Comparison of ENCODE assay signal across 8 cellular contexts in the genomic region with DNA sequence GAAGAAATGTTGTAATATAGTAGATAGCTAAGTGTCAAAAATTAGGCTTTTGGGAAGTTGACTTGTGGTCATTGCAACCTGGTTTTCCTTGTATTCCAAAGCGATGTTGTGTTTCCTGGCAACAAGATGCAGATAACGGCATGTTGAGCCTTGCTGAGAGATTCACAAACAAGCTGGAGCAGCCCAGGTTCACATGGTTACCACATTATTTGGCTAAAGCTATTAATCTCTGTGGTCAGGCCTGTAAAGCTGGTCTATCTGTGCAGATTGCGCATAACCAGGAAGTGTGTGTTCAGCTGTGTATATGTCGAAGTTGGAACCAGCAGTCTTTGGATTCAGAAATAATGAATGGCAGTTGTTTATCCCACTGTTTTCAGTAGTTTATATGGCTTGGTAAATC. TPM values are rescaled to one million over a fixed set of nuclear protein-coding genes. Genes with fewer than 3 reads are reported as not detected.
A peak's percentile ranks its signal among the peaks of the same experiment; 100 is the strongest.
DNase-seq lines count a peak whose midpoint lies in the region; TF ChIP-seq lines count a peak whose summit lies in the region.

No MANE protein-coding gene starts in this region.

- H3K27ac Mint-ChIP-seq in activated CD4-positive, alpha-beta T cell treated with anti-CD3 and anti-CD28 coated beads, Interleukin-2, amount 10 ng/mL, durations not matched to agents 7 days and 5 days, result peak overlapping the region; percentile 31

- 54% methylated on average over 4 of the region's 4 CpGs for WGBS in SK-N-SH (ENCODE audit: low lambda C conversion rate)

- TF ChIP-seq RAD21 in SK-N-SH (IDR thresholded peaks at IDR 0.05; ENCODE audit: low read length), result no peak

- peaks cover 4% of the 10 kb centered on the region for H3F3A ChIP-seq in SK-N-SH (replicated peaks; ENCODE audit: insufficient read depth)

- H3K36me3 ChIP-seq in SK-N-SH (replicated peaks in 1 of 2; ENCODE audit: control insufficient read depth in 1 of 2, insufficient read depth in 2 of 2, low read length in 1 of 2), result peaks cover 40 to 46% of the 10 kb centered on the region in 2 experiments
- no peaks in the 10 kb centered on the region for H3K36me3 ChIP-seq in rectal smooth muscle tissue (ENCODE audit: control insufficient read depth, insufficient read depth, low read length)

- H3K4me3 ChIP-seq in LNCaP clone FGC (ENCODE audit: low read depth, low read length) (no peak overlapping the region), SK-N-SH (ENCODE audit: low read depth in 2 of 2, low read length in 1 of 2) (no peak overlapping the region), rectal smooth muscle tissue (ENCODE audit: low read length) (no peak overlapping the region)

- no peaks in the 10 kb centered on the region for H3K9me3 ChIP-seq in SK-N-SH

- H3K9ac ChIP-seq in SK-N-SH, result no peak overlapping the region
- no peak overlapping the region for H3K9ac ChIP-seq in rectal smooth muscle tissue (ENCODE audit: low read length)

- peaks cover 19 to 50% of the 10 kb centered on the region in 2 experiments; a peak in 3 of 4 replicates for H3K4me1 ChIP-seq in SK-N-SH (ENCODE audit: control insufficient read depth in 1 of 2, insufficient read depth in 2 of 2, low read depth in 1 of 2, low read length in 1 of 2)
- peaks cover 37% of the 10 kb centered on the region for H3K4me1 ChIP-seq in rectal smooth muscle tissue (ENCODE audit: control insufficient read depth, insufficient read depth, low read length)

- H3K27me3 ChIP-seq in SK-N-SH (ENCODE audit: insufficient read depth) (no peaks in the 10 kb centered on the region), rectal smooth muscle tissue (ENCODE audit: control insufficient read depth, insufficient read depth, low read length) (no peaks in the 10 kb centered on the region)

- H3K4me2 ChIP-seq in SK-N-SH, result peak overlapping the region; percentile 9

- TF ChIP-seq CTCF in LNCaP clone FGC (IDR thresholded peaks at IDR 0.05; ENCODE audit: control insufficient read depth, extremely low read depth, insufficient read depth) (no peak), SK-N-SH (IDR thresholded peaks at IDR 0.05) (no peak)

- H3K9me2 ChIP-seq in SK-N-SH, result no peaks in the 10 kb centered on the region

- H3K27ac ChIP-seq in SK-N-SH (ENCODE audit: low read depth in 2 of 2, low read length in 1 of 2) (peak overlapping the region in 1 of 2 experiments; percentile 53; a peak in 2 of 4 replicates), rectal smooth muscle tissue (ENCODE audit: low read depth, low read length) (peak overlapping the region; percentile 11)

- peaks cover 100% of the 10 kb centered on the region for H3K79me2 ChIP-seq in SK-N-SH (ENCODE audit: insufficient read depth)

- peaks cover 42% of the 10 kb centered on the region for H4K20me1 ChIP-seq in SK-N-SH (ENCODE audit: insufficient read depth)

- CTCF ChIA-PET in activated CD4-positive, alpha-beta T cell treated with anti-CD3 and anti-CD28 coated beads, Interleukin-2, amount 10 ng/mL, durations not matched to agents 7 days and 5 days (lab: Charles Lee), result no interaction called here
- CTCF ChIA-PET in SK-N-SH (lab: Yijun Ruan, JAX), result interaction anchor here (1.0 to 1.3 kb wide), 3 partner anchors 8 to 43 kb away, joined by 3 to 4 read pairs (median 3); no protein-coding TSS in a partner anchor

- TF ChIP-seq EP300 in SK-N-SH (IDR thresholded peaks at IDR 0.05; ENCODE audit: borderline replicate concordance in 1 of 2, low read depth in 1 of 2, low read length in 1 of 2), result no peak

- H3K36me3 Mint-ChIP-seq in activated CD4-positive, alpha-beta T cell treated with anti-CD3 and anti-CD28 coated beads, Interleukin-2, amount 10 ng/mL, durations not matched to agents 7 days and 5 days (ENCODE audit: low read depth), result peaks cover 80% of the 10 kb centered on the region

- no peak for DNase-seq in activated CD4-positive, alpha-beta T cell treated with anti-CD3 and anti-CD28 coated beads, Interleukin-2, amount 10 ng/mL, durations not matched to agents 7 days and 5 days
- DNase-seq in activated CD4-positive, alpha-beta T cell treated with anti-CD3 and anti-CD28 coated beads for 48 hours, result no peak
- peak; percentile 52 for DNase-seq in H4 (ENCODE audit: low spot score)
- peak; percentile 100 for DNase-seq in LNCaP clone FGC (ENCODE audit: low read depth)
- DNase-seq in SK-N-SH, result peak; percentile 55
- DNase-seq in fibroblast of the conjunctiva (ENCODE audit: low read depth), result peak; percentile 86
- DNase-seq in kidney glomerular epithelial cell (lab: John Stamatoyannopoulos, UW), result no peak

- H3K4me1 Mint-ChIP-seq in activated CD4-positive, alpha-beta T cell treated with anti-CD3 and anti-CD28 coated beads, Interleukin-2, amount 10 ng/mL, durations not matched to agents 7 days and 5 days, result peaks cover 86% of the 10 kb centered on the region

- no peak overlapping the region for H2AFZ ChIP-seq in SK-N-SH (ENCODE audit: low read depth)

- POLR2A ChIA-PET in activated CD4-positive, alpha-beta T cell treated with anti-CD3 and anti-CD28 coated beads, Interleukin-2, amount 10 ng/mL, durations not matched to agents 7 days and 5 days (lab: Charles Lee), result interaction anchor here (0.7 kb wide), 1 partner anchor 421 kb away, joined by 3 read pairs; no protein-coding TSS in a partner anchor
- POLR2A ChIA-PET in SK-N-SH (lab: Yijun Ruan, JAX), result interaction anchor here (1.3 kb wide), 1 partner anchor 408 kb away, joined by 3 read pairs; no protein-coding TSS in a partner anchor

- H3K27me3 Mint-ChIP-seq in activated CD4-positive, alpha-beta T cell treated with anti-CD3 and anti-CD28 coated beads, Interleukin-2, amount 10 ng/mL, durations not matched to agents 7 days and 5 days, result no peaks in the 10 kb centered on the region

- H3K4me3 Mint-ChIP-seq in activated CD4-positive, alpha-beta T cell treated with anti-CD3 and anti-CD28 coated beads, Interleukin-2, amount 10 ng/mL, durations not matched to agents 7 days and 5 days, result peak overlapping the region; percentile 34

- no peaks in the 10 kb centered on the region for H3K9me3 Mint-ChIP-seq in activated CD4-positive, alpha-beta T cell treated with anti-CD3 and anti-CD28 coated beads, Interleukin-2, amount 10 ng/mL, durations not matched to agents 7 days and 5 days

TF ChIP-seq in SK-N-SH, 30 proteins besides CTCF, POLR2A, EP300 and RAD21:
- TF ChIP-seq MXI1 (IDR thresholded peaks at IDR 0.05; ENCODE audit: low read depth, low read length) (peak; percentile 40; the same call in 1 of the 2 replicates), ELF1 (IDR thresholded peaks at IDR 0.05) (peak; percentile 56; the same call in 1 of the 2 replicates), GABPA (IDR thresholded peaks at IDR 0.05; ENCODE audit: low read depth) (no peak), PBX3 (IDR thresholded peaks at IDR 0.05) (0 out of 2 replicates have a peak, but pooled peaks have one; percentile 23), CHD2 (IDR thresholded peaks at IDR 0.05; ENCODE audit: low read length, partially characterized antibody) (no peak), RCOR1 (IDR thresholded peaks at IDR 0.05; ENCODE audit: low read length) (no peak), POLR2AphosphoS5 (IDR thresholded peaks at IDR 0.05; ENCODE audit: low read depth, low read length) (no peak), TCF12 (IDR thresholded peaks at IDR 0.05) (peak; percentile 51; the same call in 1 of the 2 replicates)

RNA-seq across cellular contexts. Expression of gene TIPARP, which starts 6.6 kb away (rescaled TPM):
- total RNA-seq in activated CD4-positive, alpha-beta T cell treated with anti-CD3 and anti-CD28 coated beads, Interleukin-2, amount 10 ng/mL, durations not matched to agents 7 days and 5 days, result 10 to 100 TPM; 58.0 to 66.0 TPM
- total RNA-seq in H4 (2014; rRNA removed; shearing (Covaris generic)), result 43.2 and 45.4 TPM in 2 replicates
- polyA plus RNA-seq in SK-N-SH (2012; rRNA removed), result 6.2 TPM in 2 replicates
- 6.5 and 10.8 TPM in 2 replicates for polyA plus RNA-seq in SK-N-SH (2012; cell fraction: cytosol; rRNA removed)
- 3.7 and 11.4 TPM in 2 replicates for polyA plus RNA-seq in SK-N-SH (2012; cell fraction: nucleus; rRNA removed)

Comparison
In these comparisons a context has a peak if more than half of its experiments do, and no peak if none do; other contexts are left out.
1. DNase-seq: peak in H4 (single experiment), LNCaP clone FGC (single experiment), SK-N-SH (single experiment) and fibroblast of the conjunctiva (single experiment); none in activated CD4-positive, alpha-beta T cell treated with anti-CD3 and anti-CD28 coated beads, Interleukin-2, amount 10 ng/mL, durations not matched to agents 7 days and 5 days (single experiment), activated CD4-positive, alpha-beta T cell treated with anti-CD3 and anti-CD28 coated beads for 48 hours (single experiment) and kidney glomerular epithelial cell (single experiment).